Comparison of ENCODE assay signal across 1 cellular context in genomic region chr20:41367393-41367695, GRCh38.
TF ChIP-seq lines count a peak whose summit lies in the region.

No MANE protein-coding gene starts in this region.

TF ChIP-seq in SK-N-SH, 30 proteins besides CTCF, POLR2A, EP300 and RAD21:
- no peak for TF ChIP-seq USF1 (IDR thresholded peaks at IDR 0.05; ENCODE audit: borderline replicate concordance, low read depth)
- no peak for TF ChIP-seq MAX (IDR thresholded peaks at IDR 0.05; ENCODE audit: low read depth)
- no peak for TF ChIP-seq GATA2 (CRISPR knock-in tag; IDR thresholded peaks at IDR 0.05)
TF ChIP-seq in SK-N-SH: peak in this region for 0.
